2 cellular contexts compared by ENCODE assay signal in the genomic region with DNA sequence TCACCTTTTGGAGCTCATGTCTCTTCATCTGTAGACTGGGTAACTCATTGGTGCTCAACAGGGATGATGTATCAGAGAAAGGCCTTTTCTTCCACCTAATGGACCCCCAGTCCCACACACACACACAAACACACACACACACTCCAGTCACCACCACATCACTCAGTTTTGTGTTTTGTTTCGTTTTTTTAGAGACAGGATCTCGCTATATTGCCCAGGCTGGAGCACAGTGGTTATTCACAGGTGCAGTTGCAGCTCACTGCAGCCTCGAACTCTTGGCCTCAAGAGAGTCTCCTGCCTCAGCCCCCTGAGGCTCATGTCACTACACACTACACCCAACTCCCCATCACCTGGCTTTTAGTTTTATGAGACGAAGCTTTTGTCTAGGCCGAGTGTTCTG.
A peak's percentile ranks its signal among the peaks of the same experiment; 100 is the strongest.
TF ChIP-seq lines count a peak whose summit lies in the region.

No MANE protein-coding gene starts in this region.

TF ChIP-seq in HepG2, 621 proteins besides CTCF, POLR2A, EP300 and RAD21:
- TF ChIP-seq ZNF136 (CRISPR knock-in tag; IDR thresholded peaks at IDR 0.05; ENCODE audit: low read depth) (no peak), HOXA9 (CRISPR knock-in tag; IDR thresholded peaks at IDR 0.05; ENCODE audit: borderline replicate concordance) (0 out of 2 replicates have a peak, but pooled peaks have one; percentile 28), HOXD1 (CRISPR knock-in tag; IDR thresholded peaks at IDR 0.05) (no peak), ZNF121 (CRISPR knock-in tag; IDR thresholded peaks at IDR 0.05) (peak; percentile 70), ZNF383 (CRISPR knock-in tag; IDR thresholded peaks at IDR 0.05; ENCODE audit: borderline replicate concordance) (no peak), PHF20 (CRISPR knock-in tag; IDR thresholded peaks at IDR 0.05) (no peak)
- TF ChIP-seq, protein P1, sequence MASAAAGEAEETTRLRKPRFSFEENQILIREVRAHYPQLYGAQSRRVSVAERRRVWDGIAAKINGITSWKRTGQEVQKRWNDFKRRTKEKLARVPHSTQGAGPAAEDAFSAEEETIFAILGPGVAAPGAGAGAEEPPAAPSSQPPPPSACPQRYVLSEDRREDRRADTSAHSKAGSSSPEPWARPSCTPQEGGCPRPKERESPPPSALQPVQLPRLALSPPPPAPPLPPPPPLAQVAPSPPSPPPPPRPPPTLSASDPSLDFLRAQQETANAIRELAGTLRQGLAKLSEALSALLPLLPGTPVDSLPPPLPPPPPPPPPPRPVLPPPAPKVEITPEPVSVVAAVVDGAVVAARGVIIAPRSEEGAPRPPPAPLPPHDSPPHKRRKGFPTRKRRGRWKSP (CRISPR knock-in tag; IDR thresholded peaks at IDR 0.05) = no peak
- TF ChIP-seq, protein P2, sequence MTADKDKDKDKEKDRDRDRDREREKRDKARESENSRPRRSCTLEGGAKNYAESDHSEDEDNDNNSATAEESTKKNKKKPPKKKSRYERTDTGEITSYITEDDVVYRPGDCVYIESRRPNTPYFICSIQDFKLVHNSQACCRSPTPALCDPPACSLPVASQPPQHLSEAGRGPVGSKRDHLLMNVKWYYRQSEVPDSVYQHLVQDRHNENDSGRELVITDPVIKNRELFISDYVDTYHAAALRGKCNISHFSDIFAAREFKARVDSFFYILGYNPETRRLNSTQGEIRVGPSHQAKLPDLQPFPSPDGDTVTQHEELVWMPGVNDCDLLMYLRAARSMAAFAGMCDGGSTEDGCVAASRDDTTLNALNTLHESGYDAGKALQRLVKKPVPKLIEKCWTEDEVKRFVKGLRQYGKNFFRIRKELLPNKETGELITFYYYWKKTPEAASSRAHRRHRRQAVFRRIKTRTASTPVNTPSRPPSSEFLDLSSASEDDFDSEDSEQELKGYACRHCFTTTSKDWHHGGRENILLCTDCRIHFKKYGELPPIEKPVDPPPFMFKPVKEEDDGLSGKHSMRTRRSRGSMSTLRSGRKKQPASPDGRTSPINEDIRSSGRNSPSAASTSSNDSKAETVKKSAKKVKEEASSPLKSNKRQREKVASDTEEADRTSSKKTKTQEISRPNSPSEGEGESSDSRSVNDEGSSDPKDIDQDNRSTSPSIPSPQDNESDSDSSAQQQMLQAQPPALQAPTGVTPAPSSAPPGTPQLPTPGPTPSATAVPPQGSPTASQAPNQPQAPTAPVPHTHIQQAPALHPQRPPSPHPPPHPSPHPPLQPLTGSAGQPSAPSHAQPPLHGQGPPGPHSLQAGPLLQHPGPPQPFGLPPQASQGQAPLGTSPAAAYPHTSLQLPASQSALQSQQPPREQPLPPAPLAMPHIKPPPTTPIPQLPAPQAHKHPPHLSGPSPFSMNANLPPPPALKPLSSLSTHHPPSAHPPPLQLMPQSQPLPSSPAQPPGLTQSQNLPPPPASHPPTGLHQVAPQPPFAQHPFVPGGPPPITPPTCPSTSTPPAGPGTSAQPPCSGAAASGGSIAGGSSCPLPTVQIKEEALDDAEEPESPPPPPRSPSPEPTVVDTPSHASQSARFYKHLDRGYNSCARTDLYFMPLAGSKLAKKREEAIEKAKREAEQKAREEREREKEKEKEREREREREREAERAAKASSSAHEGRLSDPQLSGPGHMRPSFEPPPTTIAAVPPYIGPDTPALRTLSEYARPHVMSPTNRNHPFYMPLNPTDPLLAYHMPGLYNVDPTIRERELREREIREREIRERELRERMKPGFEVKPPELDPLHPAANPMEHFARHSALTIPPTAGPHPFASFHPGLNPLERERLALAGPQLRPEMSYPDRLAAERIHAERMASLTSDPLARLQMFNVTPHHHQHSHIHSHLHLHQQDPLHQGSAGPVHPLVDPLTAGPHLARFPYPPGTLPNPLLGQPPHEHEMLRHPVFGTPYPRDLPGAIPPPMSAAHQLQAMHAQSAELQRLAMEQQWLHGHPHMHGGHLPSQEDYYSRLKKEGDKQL (CRISPR knock-in tag; IDR thresholded peaks at IDR 0.05; ENCODE audit: low read depth) = no peak
- TF ChIP-seq, protein P3, sequence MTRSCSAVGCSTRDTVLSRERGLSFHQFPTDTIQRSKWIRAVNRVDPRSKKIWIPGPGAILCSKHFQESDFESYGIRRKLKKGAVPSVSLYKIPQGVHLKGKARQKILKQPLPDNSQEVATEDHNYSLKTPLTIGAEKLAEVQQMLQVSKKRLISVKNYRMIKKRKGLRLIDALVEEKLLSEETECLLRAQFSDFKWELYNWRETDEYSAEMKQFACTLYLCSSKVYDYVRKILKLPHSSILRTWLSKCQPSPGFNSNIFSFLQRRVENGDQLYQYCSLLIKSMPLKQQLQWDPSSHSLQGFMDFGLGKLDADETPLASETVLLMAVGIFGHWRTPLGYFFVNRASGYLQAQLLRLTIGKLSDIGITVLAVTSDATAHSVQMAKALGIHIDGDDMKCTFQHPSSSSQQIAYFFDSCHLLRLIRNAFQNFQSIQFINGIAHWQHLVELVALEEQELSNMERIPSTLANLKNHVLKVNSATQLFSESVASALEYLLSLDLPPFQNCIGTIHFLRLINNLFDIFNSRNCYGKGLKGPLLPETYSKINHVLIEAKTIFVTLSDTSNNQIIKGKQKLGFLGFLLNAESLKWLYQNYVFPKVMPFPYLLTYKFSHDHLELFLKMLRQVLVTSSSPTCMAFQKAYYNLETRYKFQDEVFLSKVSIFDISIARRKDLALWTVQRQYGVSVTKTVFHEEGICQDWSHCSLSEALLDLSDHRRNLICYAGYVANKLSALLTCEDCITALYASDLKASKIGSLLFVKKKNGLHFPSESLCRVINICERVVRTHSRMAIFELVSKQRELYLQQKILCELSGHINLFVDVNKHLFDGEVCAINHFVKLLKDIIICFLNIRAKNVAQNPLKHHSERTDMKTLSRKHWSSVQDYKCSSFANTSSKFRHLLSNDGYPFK (CRISPR knock-in tag; IDR thresholded peaks at IDR 0.05; ENCODE audit: borderline replicate concordance) = 0 out of 2 replicates have a peak, but pooled peaks have one; percentile 14

TF ChIP-seq in endothelial cell of umbilical vein, 7 proteins besides CTCF, POLR2A, EP300 and RAD21:
- TF ChIP-seq FOS (IDR thresholded peaks at IDR 0.05; ENCODE audit: borderline replicate concordance, insufficient read depth, low read length) = no peak
- no peak for TF ChIP-seq GATA2 (IDR thresholded peaks at IDR 0.05; ENCODE audit: insufficient read depth, insufficient read length, low read depth, low read length)
- TF ChIP-seq POLR2AphosphoS5 (IDR thresholded peaks at IDR 0.05; ENCODE audit: insufficient read depth, low read depth, low read length) = no peak
TF ChIP-seq in endothelial cell of umbilical vein: peak in this region for 0.
